Comparison of ENCODE assay signal across 19 cellular contexts in the genomic region with DNA sequence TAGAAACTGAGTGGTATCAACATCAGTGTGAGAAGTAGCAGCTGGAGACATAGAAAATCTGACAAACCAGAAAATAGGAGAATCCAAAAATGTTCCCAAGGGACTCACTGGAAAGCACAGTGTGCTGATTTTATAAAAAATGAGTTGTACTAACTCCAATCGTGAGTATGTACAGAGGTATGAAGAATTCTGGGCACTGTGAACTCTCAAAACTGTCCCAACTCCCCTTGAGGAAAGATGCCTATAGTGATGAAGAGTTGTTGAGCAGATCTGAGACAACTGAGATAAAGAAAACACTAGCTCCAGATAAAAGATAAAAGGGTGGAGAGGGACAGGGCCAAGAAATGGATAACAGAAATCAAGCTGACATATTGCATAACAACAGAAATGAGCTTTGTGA.
DNase-seq lines count a peak whose midpoint lies in the region; ATAC-seq, FAIRE-seq and TF ChIP-seq lines count a peak whose summit lies in the region.
"Had no signal": no experiment of that assay in that cellular context is flagged by ENCODE, and none has a peak within 500 bp of the region (broad histone marks: within the 10 kb centered on the region; RNA-seq: fewer than 3 reads in every experiment).

No MANE protein-coding gene starts in this region.

- no peak for TF ChIP-seq EP300 in ovary (IDR thresholded peaks at IDR 0.05)

- FAIRE-seq in GM19239 (lab: Jason Lieb, UNC) = no peak
- FAIRE-seq: GM12878, H1, HTR-8/SVneo had no signal

- WGBS in right cardiac atrium = 23% methylated on average over 1 of the region's 1 CpG
- WGBS in urinary bladder = 34% methylated on average over 1 of the region's 1 CpG
- 24 to 53% (median 27%) methylated on average over 1 of the region's 1 CpG for WGBS in ovary, 3 donors

- H3K36me3 ChIP-seq in urinary bladder (ENCODE audit: insufficient read depth) (no peaks in the 10 kb centered on the region), ovary (no peaks in the 10 kb centered on the region)
- H3K36me3 ChIP-seq: BLaER1 treated with 17β-estradiol and CSF1 and Interleukin-3, amounts not matched to agents 10 nM and 100 nM had no signal

- TF ChIP-seq CTCF in fibroblast of mammary gland (conservative IDR thresholded peaks at IDR 0.05; ENCODE audit: control insufficient read depth, insufficient read depth, low read depth, low read length) = no peak
- TF ChIP-seq CTCF in ovary (IDR thresholded peaks at IDR 0.05) = no peak

- intact Hi-C loops in left cardiac atrium (cut with DNase I) (no loop called here), cardiac septum (cut with DNase I) (no loop called here), right cardiac atrium (cut with DNase I) (no loop called here), ovary (cut with DNase I) (no loop called here)

- no peaks in the 10 kb centered on the region for H3K9me3 ChIP-seq in right cardiac atrium (ENCODE audit: control insufficient read depth, low read length)
- no peaks in the 10 kb centered on the region for H3K9me3 ChIP-seq in ovary

- TF ChIP-seq POLR2A in ovary (IDR thresholded peaks at IDR 0.05) = no peak

- H3K27me3 ChIP-seq in right cardiac atrium (ENCODE audit: control insufficient read depth, insufficient read depth) (no peaks in the 10 kb centered on the region), ovary (no peaks in the 10 kb centered on the region)
- H3K27me3 ChIP-seq: BLaER1 treated with 17β-estradiol and CSF1 and Interleukin-3, amounts not matched to agents 10 nM and 100 nM had no signal

- H3K4me3 ChIP-seq in fibroblast of mammary gland (ENCODE audit: control insufficient read depth, low read depth, low read length) (no peak overlapping the region), right cardiac atrium (ENCODE audit: low read length) (no peak overlapping the region), urinary bladder (ENCODE audit: low read depth, low read length) (no peak overlapping the region), ovary (no peak overlapping the region)
- H3K4me3 ChIP-seq: BLaER1 treated with 17β-estradiol and CSF1 and Interleukin-3, amounts not matched to agents 10 nM and 100 nM; GM12878 had no signal

- H3K27ac ChIP-seq in right cardiac atrium (ENCODE audit: low read length) (no peak overlapping the region), urinary bladder (ENCODE audit: low read depth) (peak overlapping the region; percentile 10), ovary (no peak overlapping the region)
- H3K27ac ChIP-seq: BLaER1 treated with 17β-estradiol and CSF1 and Interleukin-3, amounts not matched to agents 10 nM and 100 nM had no signal

- ATAC-seq in left cardiac atrium (peak; percentile 77 to 90), right cardiac atrium (peak; percentile 82 to 97)
- ATAC-seq: CD8-positive, alpha-beta T cell; GM12878 had no signal

- DNase-seq in left cardiac atrium = no peak
- DNase-seq in cardiac septum (ENCODE audit: low spot score) = no peak
- peak; percentile 23 for DNase-seq in fibroblast of mammary gland (ENCODE audit: low read depth)
- no peak for DNase-seq in right cardiac atrium
- DNase-seq in GM19239 (ENCODE audit: insufficient read length, low spot score) = no peak
- no peak for DNase-seq in ovary
- DNase-seq in HCEC 1CT = no peak
- DNase-seq: CD8-positive, alpha-beta T cell; COR-L47; DMS 273 treated with DMSO at 0.1 percent for 48 hours; DMS53; DND-41; EL; H9 had no signal

- H3K4me1 ChIP-seq in right cardiac atrium (ENCODE audit: control insufficient read depth, insufficient read depth, low read length) (peaks cover 2% of the 10 kb centered on the region), urinary bladder (ENCODE audit: insufficient read depth) (no peaks in the 10 kb centered on the region), ovary (ENCODE audit: insufficient read depth) (no peaks in the 10 kb centered on the region)
